Comparison of ENCODE assay signal across 11 cellular contexts in the genomic region with DNA sequence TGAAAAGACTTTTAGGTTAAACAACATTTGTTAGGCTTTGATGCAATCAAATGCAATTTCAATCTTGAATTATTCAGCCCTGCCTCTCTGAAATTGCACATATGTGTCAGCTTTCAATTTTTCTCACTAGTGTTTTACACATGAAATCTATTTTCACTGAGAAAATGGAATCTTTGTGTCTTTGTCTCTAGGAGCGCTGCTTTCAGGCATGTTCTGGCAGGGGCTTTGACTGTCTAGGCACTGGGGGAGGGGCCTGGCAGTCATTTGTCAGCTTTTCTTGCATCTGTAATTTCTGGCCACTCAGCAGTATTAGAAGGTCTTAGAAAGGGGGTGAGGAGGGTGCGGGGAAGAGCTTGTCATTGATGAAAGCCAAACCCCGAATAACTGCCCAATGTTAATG.
A peak's percentile ranks its signal among the peaks of the same experiment; 100 is the strongest.
DNase-seq lines count a peak whose midpoint lies in the region; ATAC-seq and FAIRE-seq lines count a peak whose summit lies in the region.
"Had no signal": no experiment of that assay in that cellular context is flagged by ENCODE, and none has a peak within 500 bp of the region (broad histone marks: within the 10 kb centered on the region; RNA-seq: fewer than 3 reads in every experiment).

No MANE protein-coding gene starts in this region.

- peaks cover 16% of the 10 kb centered on the region for H3K36me3 ChIP-seq in thymus (ENCODE audit: control insufficient read depth, insufficient read depth)

- peak overlapping the region in 3 of 6 donors; percentile 31 to 54 (median 50) for H3K27ac Mint-ChIP-seq in immature natural killer cell

- H3K4me3 ChIP-seq in thymus (ENCODE audit: low read length) = no peak overlapping the region
- H3K4me3 ChIP-seq: BLaER1 had no signal

- H3K27me3 ChIP-seq in thymus (ENCODE audit: control insufficient read depth, insufficient read depth) = no peaks in the 10 kb centered on the region
- H3K27me3 ChIP-seq: BLaER1, brain microvascular endothelial cell had no signal

- FAIRE-seq in GM19239 (lab: Jason Lieb, UNC) = no peak

- ATAC-seq in Right ventricle myocardium superior (ENCODE audit: poor library complexity) = peak; percentile 39
- ATAC-seq in left cardiac atrium = no peak
- ATAC-seq in GM19395 (IDR thresholded peaks at IDR 0.05; ENCODE audit: unreplicated experiment) = no peak
- ATAC-seq in GM21717 (IDR thresholded peaks at IDR 0.05; ENCODE audit: unreplicated experiment) = no peak

- 88% methylated on average over 3 of the region's 3 CpGs for WGBS in thymus

- DNase-seq in Right ventricle myocardium superior (no peak), left cardiac atrium (no peak), astrocyte of the hippocampus (ENCODE audit: low read depth, low spot score) (peak; percentile 44), immature natural killer cell (no peak), GM19239 (ENCODE audit: insufficient read length, low spot score) (no peak)
- DNase-seq: brain microvascular endothelial cell had no signal

- no peaks in the 10 kb centered on the region for H3K4me1 ChIP-seq in thymus (ENCODE audit: control insufficient read depth, insufficient read depth, low read length)

- H3K4me3 Mint-ChIP-seq in immature natural killer cell = peak overlapping the region in 3 of 5 donors; percentile 15 to 51 (median 41)
- H3K4me3 Mint-ChIP-seq: stimulated activated naive CD8-positive, alpha-beta T cell treated with anti-CD3 and anti-CD28 coated beads, Interleukin-15, Interleukin-2, amounts not matched to agents 100 ng/mL and 50 ng/mL, for 24 hours had no signal

- H3K9me3 Mint-ChIP-seq in immature natural killer cell = no peaks in the 10 kb centered on the region
- H3K9me3 Mint-ChIP-seq: stimulated activated naive CD8-positive, alpha-beta T cell treated with anti-CD3 and anti-CD28 coated beads, Interleukin-15, Interleukin-2, amounts not matched to agents 100 ng/mL and 50 ng/mL, for 24 hours had no signal

- H3K4me1 Mint-ChIP-seq in immature natural killer cell = peaks cover 54% of the 10 kb centered on the region in 2 donors

- H3K9me3 ChIP-seq in thymus (ENCODE audit: control insufficient read depth) = no peaks in the 10 kb centered on the region
- H3K9me3 ChIP-seq: BLaER1 had no signal

- H3K36me3 Mint-ChIP-seq in immature natural killer cell = peaks cover 7 to 23% (median 17%) of the 10 kb centered on the region in 3 donors

- intact Hi-C loops in Right ventricle myocardium superior (cut with DNase I) (no loop called here), left cardiac atrium (cut with DNase I) (no loop called here)

- peak overlapping the region; percentile 15 for H3K27ac ChIP-seq in thymus (ENCODE audit: low read depth)
- H3K27ac ChIP-seq: brain microvascular endothelial cell had no signal

- H3K27me3 Mint-ChIP-seq in immature natural killer cell (ENCODE audit: low read depth in 3 of 3) = peaks cover 0 to 2% (median 0%) of the 10 kb centered on the region in 3 donors
- H3K27me3 Mint-ChIP-seq: stimulated activated naive CD8-positive, alpha-beta T cell treated with anti-CD3 and anti-CD28 coated beads, Interleukin-15, Interleukin-2, amounts not matched to agents 100 ng/mL and 50 ng/mL, for 24 hours had no signal
